ENCODE assay signal across 1 cellular context in genomic region chr12:121751716-121752351, GRCh38.
TF ChIP-seq lines count a peak whose summit lies in the region.

No MANE protein-coding gene starts in this region.

TF ChIP-seq in HEK293, 187 proteins besides CTCF, POLR2A, EP300 and RAD21:
- peak; percentile 55 for TF ChIP-seq KLF1 (tag by site-specific recombination; IDR thresholded peaks at IDR 0.05)
- TF ChIP-seq BCL11B (tag by site-specific recombination; IDR thresholded peaks at IDR 0.05; ENCODE audit: low read depth): no peak
- TF ChIP-seq ZNF155 (tag by site-specific recombination; IDR thresholded peaks at IDR 0.05): no peak
- no peak for TF ChIP-seq OVOL3 (tag by site-specific recombination; IDR thresholded peaks at IDR 0.05)
- no peak for TF ChIP-seq ZNF2 (tag by site-specific recombination; IDR thresholded peaks at IDR 0.05)
